ENCODE assay signal across 9 cellular contexts in the genomic region with DNA sequence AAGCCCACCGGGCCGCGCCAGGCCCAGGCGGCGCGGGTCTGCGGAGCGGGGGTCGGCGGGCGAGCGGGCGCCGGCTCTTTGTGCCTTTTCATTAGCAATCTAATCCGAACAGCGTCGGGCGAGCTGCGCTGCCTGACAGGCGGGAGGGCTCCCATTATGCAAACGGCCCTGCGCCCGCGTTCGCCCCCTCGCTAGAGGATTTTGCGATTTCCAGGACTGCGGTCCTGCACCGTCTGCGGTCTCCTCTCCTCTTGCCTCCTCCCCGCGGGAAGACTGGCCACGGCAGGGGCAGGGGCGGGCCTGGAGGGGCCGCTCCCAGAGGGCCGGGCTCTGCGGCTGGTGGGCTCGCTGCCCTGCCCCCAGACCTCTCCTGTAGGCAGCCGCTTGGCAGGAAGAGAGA. TPM values are rescaled to one million over a fixed set of nuclear protein-coding genes. Genes with fewer than 3 reads are reported as not detected.
A peak's percentile ranks its signal among the peaks of the same experiment; 100 is the strongest.
DNase-seq lines count a peak whose midpoint lies in the region; ATAC-seq and TF ChIP-seq lines count a peak whose summit lies in the region.
"Not testable (repeated sequence)": the region's sequence is repeated elsewhere in the genome, so short reads cannot be mapped to it uniquely, and the experiment has no call there.
"Had no signal": no experiment of that assay in that cellular context is flagged by ENCODE, and none has a peak within 500 bp of the region (broad histone marks: within the 10 kb centered on the region; RNA-seq: fewer than 3 reads in every experiment).

No MANE protein-coding gene starts in this region.

- not testable (repeated sequence) for H3K36me3 Mint-ChIP-seq in CD8-positive, alpha-beta T cell; activated naive CD8-positive, alpha-beta T cell treated with anti-CD3 and anti-CD28 coated beads, Interleukin-2, amount 10 ng/mL, durations not matched to agents 7 days and 5 days; natural killer cell; stimulated activated effector memory CD8-positive, alpha-beta T cell treated with anti-CD3 and anti-CD28 coated beads, Interleukin-12 subunit alpha, Interleukin-12 subunit beta, amount 100 ng/mL, for 72 hours

- H3K79me2 ChIP-seq in SK-N-SH (ENCODE audit: insufficient read depth) = not testable (repeated sequence)

- intact Hi-C loops in CD8-positive, alpha-beta T cell (cut with DNase I, micrococcal nuclease); natural killer cell (cut with micrococcal nuclease): not testable (repeated sequence)

- not testable (repeated sequence) for H3K9ac ChIP-seq in SK-N-SH

- H3K9me3 ChIP-seq in CD8-positive, alpha-beta T cell (ENCODE audit: low read length); SK-N-SH; gastroesophageal sphincter: not testable (repeated sequence)

- ATAC-seq in CD8-positive, alpha-beta T cell = peak; percentile 2
- ATAC-seq in GM21529 (IDR thresholded peaks at IDR 0.05; ENCODE audit: unreplicated experiment) (peak; percentile 31), HG03159 (IDR thresholded peaks at IDR 0.05; ENCODE audit: unreplicated experiment) (peak; percentile 35), gastroesophageal sphincter (peak; percentile 18), natural killer cell (peak in 2 of 3 donors; percentile 1 to 11)
- peak; percentile 19 for ATAC-seq in activated naive CD8-positive, alpha-beta T cell treated with anti-CD3 and anti-CD28 coated beads, Interleukin-2, amount 10 ng/mL, durations not matched to agents 7 days and 5 days (ENCODE audit: low read depth)
- ATAC-seq in stimulated activated effector memory CD8-positive, alpha-beta T cell treated with anti-CD3 and anti-CD28 coated beads, Interleukin-12 subunit alpha, Interleukin-12 subunit beta, amount 100 ng/mL, for 72 hours = peak; percentile 3

- H2AFZ ChIP-seq in SK-N-SH (ENCODE audit: low read depth) = not testable (repeated sequence)

- TF ChIP-seq POLR2A in gastroesophageal sphincter (IDR thresholded peaks at IDR 0.05) = not testable (repeated sequence)

- peak in 2 of 7 experiments; percentile 14 to 30 for DNase-seq in CD8-positive, alpha-beta T cell
- not testable (repeated sequence) for DNase-seq in SK-N-SH, natural killer cell
- peak; percentile 51 for DNase-seq in activated naive CD8-positive, alpha-beta T cell treated with anti-CD3 and anti-CD28 coated beads, Interleukin-2, amount 10 ng/mL, durations not matched to agents 7 days and 5 days
- DNase-seq in stimulated activated effector memory CD8-positive, alpha-beta T cell treated with anti-CD3 and anti-CD28 coated beads, Interleukin-12 subunit alpha, Interleukin-12 subunit beta, amount 100 ng/mL, for 72 hours (ENCODE audit: low spot score in 2 of 2) = peak in 1 of 2 donors; percentile 62

- not testable (repeated sequence) for H3K9me2 ChIP-seq in SK-N-SH

- H3K27me3 ChIP-seq in CD8-positive, alpha-beta T cell (ENCODE audit: insufficient read depth, low read length); SK-N-SH (ENCODE audit: insufficient read depth); gastroesophageal sphincter: not testable (repeated sequence)

- not testable (repeated sequence) for H3K27ac ChIP-seq in CD8-positive, alpha-beta T cell (ENCODE audit: low read depth, low read length); SK-N-SH (ENCODE audit: low read depth in 2 of 2, low read length in 1 of 2)
- H3K27ac ChIP-seq in gastroesophageal sphincter = peak overlapping the region in 3 of 4 donors; percentile 73 to 76 (median 74)

- H3K4me3 Mint-ChIP-seq in CD8-positive, alpha-beta T cell = peak overlapping the region; percentile 65
- H3K4me3 Mint-ChIP-seq in activated naive CD8-positive, alpha-beta T cell treated with anti-CD3 and anti-CD28 coated beads, Interleukin-2, amount 10 ng/mL, durations not matched to agents 7 days and 5 days = peak overlapping the region; percentile 49
- H3K4me3 Mint-ChIP-seq in natural killer cell = peak overlapping the region; percentile 25
- not testable (repeated sequence) for H3K4me3 Mint-ChIP-seq in stimulated activated effector memory CD8-positive, alpha-beta T cell treated with anti-CD3 and anti-CD28 coated beads, Interleukin-12 subunit alpha, Interleukin-12 subunit beta, amount 100 ng/mL, for 72 hours

- TF ChIP-seq RAD21 in SK-N-SH (IDR thresholded peaks at IDR 0.05; ENCODE audit: low read length) = not testable (repeated sequence)

- not testable (repeated sequence) for H3K9me3 Mint-ChIP-seq in CD8-positive, alpha-beta T cell; activated naive CD8-positive, alpha-beta T cell treated with anti-CD3 and anti-CD28 coated beads, Interleukin-2, amount 10 ng/mL, durations not matched to agents 7 days and 5 days; natural killer cell; stimulated activated effector memory CD8-positive, alpha-beta T cell treated with anti-CD3 and anti-CD28 coated beads, Interleukin-12 subunit alpha, Interleukin-12 subunit beta, amount 100 ng/mL, for 72 hours

- POLR2A ChIA-PET in CD8-positive, alpha-beta T cell (lab: Charles Lee); SK-N-SH (lab: Yijun Ruan, JAX); activated naive CD8-positive, alpha-beta T cell treated with anti-CD3 and anti-CD28 coated beads, Interleukin-2, amount 10 ng/mL, durations not matched to agents 7 days and 5 days (lab: Charles Lee): not testable (repeated sequence)

- TF ChIP-seq EP300 in SK-N-SH (IDR thresholded peaks at IDR 0.05; ENCODE audit: borderline replicate concordance in 1 of 2, low read depth in 1 of 2, low read length in 1 of 2); gastroesophageal sphincter (IDR thresholded peaks at IDR 0.05): not testable (repeated sequence)

- H3K4me1 Mint-ChIP-seq in CD8-positive, alpha-beta T cell (ENCODE audit: low read depth); activated naive CD8-positive, alpha-beta T cell treated with anti-CD3 and anti-CD28 coated beads, Interleukin-2, amount 10 ng/mL, durations not matched to agents 7 days and 5 days; natural killer cell; stimulated activated effector memory CD8-positive, alpha-beta T cell treated with anti-CD3 and anti-CD28 coated beads, Interleukin-12 subunit alpha, Interleukin-12 subunit beta, amount 100 ng/mL, for 72 hours: not testable (repeated sequence)

- H3K36me3 ChIP-seq in CD8-positive, alpha-beta T cell (ENCODE audit: insufficient read depth, low read length); SK-N-SH (replicated peaks in 1 of 2; ENCODE audit: control insufficient read depth in 1 of 2, insufficient read depth in 2 of 2, low read length in 1 of 2); gastroesophageal sphincter: not testable (repeated sequence)

- not testable (repeated sequence) for TF ChIP-seq CTCF in CD8-positive, alpha-beta T cell (IDR thresholded peaks at IDR 0.05); SK-N-SH (IDR thresholded peaks at IDR 0.05); natural killer cell (IDR thresholded peaks at IDR 0.05)
- TF ChIP-seq CTCF in gastroesophageal sphincter (IDR thresholded peaks at IDR 0.05) = peak in 1 of 4 experiments; percentile 8

- CTCF ChIA-PET in CD8-positive, alpha-beta T cell (lab: Charles Lee); SK-N-SH (lab: Yijun Ruan, JAX): not testable (repeated sequence)

- not testable (repeated sequence) for H3F3A ChIP-seq in SK-N-SH (replicated peaks; ENCODE audit: insufficient read depth)

- not testable (repeated sequence) for H4K20me1 ChIP-seq in SK-N-SH (ENCODE audit: insufficient read depth)

- not testable (repeated sequence) for H3K27ac Mint-ChIP-seq in CD8-positive, alpha-beta T cell; activated naive CD8-positive, alpha-beta T cell treated with anti-CD3 and anti-CD28 coated beads, Interleukin-2, amount 10 ng/mL, durations not matched to agents 7 days and 5 days; natural killer cell; stimulated activated effector memory CD8-positive, alpha-beta T cell treated with anti-CD3 and anti-CD28 coated beads, Interleukin-12 subunit alpha, Interleukin-12 subunit beta, amount 100 ng/mL, for 72 hours

- H3K4me2 ChIP-seq in SK-N-SH = not testable (repeated sequence)

- H3K4me1 ChIP-seq in CD8-positive, alpha-beta T cell (ENCODE audit: insufficient read depth, low read length); SK-N-SH (ENCODE audit: control insufficient read depth in 1 of 2, insufficient read depth in 2 of 2, low read depth in 1 of 2, low read length in 1 of 2); gastroesophageal sphincter: not testable (repeated sequence)

- not testable (repeated sequence) for H3K27me3 Mint-ChIP-seq in CD8-positive, alpha-beta T cell (ENCODE audit: low read depth); activated naive CD8-positive, alpha-beta T cell treated with anti-CD3 and anti-CD28 coated beads, Interleukin-2, amount 10 ng/mL, durations not matched to agents 7 days and 5 days; natural killer cell (ENCODE audit: low read depth in 2 of 2)

- H3K4me3 ChIP-seq in CD8-positive, alpha-beta T cell (ENCODE audit: low read depth, low read length) = not testable (repeated sequence)
- H3K4me3 ChIP-seq in SK-N-SH (ENCODE audit: low read depth in 2 of 2, low read length in 1 of 2) (peak overlapping the region; percentile 41 to 43; a peak in 3 of 4 replicates), gastroesophageal sphincter (peak overlapping the region; percentile 33 to 51)

- no CpG with 5 or more reads among the region's 39 CpGs for WGBS in SK-N-SH (ENCODE audit: low lambda C conversion rate)
- WGBS in gastroesophageal sphincter (ENCODE audit: low coverage in 1 of 2), 2 donors = no CpG with 5 or more reads among the region's 39 CpGs

RNA-seq across cellular contexts. Expression of gene HIC2, which starts 0.6 kb away (rescaled TPM):
- total RNA-seq in CD8-positive, alpha-beta T cell = 10 to 100 TPM; 12.5 TPM
- 1.1 and 1.2 TPM in 2 replicates for polyA plus RNA-seq in SK-N-SH (2012; rRNA removed)
- polyA plus RNA-seq in SK-N-SH (2012; cell fraction: cytosol; rRNA removed) = 0.53 and 0.73 TPM in 2 replicates
- polyA plus RNA-seq in SK-N-SH (2012; cell fraction: nucleus; rRNA removed) = 4.1 and 4.5 TPM in 2 replicates
- 1 to 10 TPM; 6.8 to 7.0 TPM for total RNA-seq in activated naive CD8-positive, alpha-beta T cell treated with anti-CD3 and anti-CD28 coated beads, Interleukin-2, amount 10 ng/mL, durations not matched to agents 7 days and 5 days
- 1 to 10 TPM; 4.4 to 5.1 (median 4.8) TPM for total RNA-seq in gastroesophageal sphincter
- 10 to 100 TPM in 1 of 3 donors, 1 to 10 TPM in 2; 6.3 to 10.2 (median 7.7) TPM for total RNA-seq in natural killer cell

RNA-seq across cellular contexts. Expression of gene RIMBP3B, which starts 34.3 kb away (rescaled TPM):
- total RNA-seq in CD8-positive, alpha-beta T cell = under 1 TPM in 1 of 2 experiments, not detected in 1; 0.17 TPM
- polyA plus RNA-seq in SK-N-SH (2012; rRNA removed) = 0.02 TPM in 1 of 2 replicates, not detected in the other
- polyA plus RNA-seq in SK-N-SH (2012; cell fraction: cytosol; rRNA removed) = 0.01 TPM in 1 of 2 replicates, not detected in the other
- 0.04 and 0.07 TPM in 2 replicates for polyA plus RNA-seq in SK-N-SH (2012; cell fraction: nucleus; rRNA removed)
- total RNA-seq in activated naive CD8-positive, alpha-beta T cell treated with anti-CD3 and anti-CD28 coated beads, Interleukin-2, amount 10 ng/mL, durations not matched to agents 7 days and 5 days = 1 to 10 TPM in 1 of 2 experiments, under 1 TPM in 1; 0.89 to 1.1 TPM
- total RNA-seq in gastroesophageal sphincter (under 1 TPM in 2 of 4 donors, not detected in 2; under 0.01 to 0.12 TPM), natural killer cell (under 1 TPM in 2 of 3 donors, not detected in 1; 0.14 to 0.70 TPM)
- total RNA-seq: mononuclear cell had no signal

RNA-seq across cellular contexts. Expression of gene TMEM191C, which starts 49.4 kb away (rescaled TPM):
- total RNA-seq in CD8-positive, alpha-beta T cell = 1 to 10 TPM; 2.6 to 2.8 TPM
- 2.2 and 3.4 TPM in 2 replicates for polyA plus RNA-seq in SK-N-SH (2012; rRNA removed)
- polyA plus RNA-seq in SK-N-SH (2012; cell fraction: cytosol; rRNA removed) = 1.1 and 1.4 TPM in 2 replicates
- 14.1 and 23.7 TPM in 2 replicates for polyA plus RNA-seq in SK-N-SH (2012; cell fraction: nucleus; rRNA removed)
- 1 to 10 TPM; 5.1 to 5.4 TPM for total RNA-seq in activated naive CD8-positive, alpha-beta T cell treated with anti-CD3 and anti-CD28 coated beads, Interleukin-2, amount 10 ng/mL, durations not matched to agents 7 days and 5 days
- total RNA-seq in gastroesophageal sphincter (1 to 10 TPM in 1 of 4 donors, under 1 TPM in 2, not detected in 1; 0.15 to 4.4 (median 0.27) TPM), natural killer cell (1 to 10 TPM; 2.1 to 3.4 (median 3.2) TPM)
